Comparison of ENCODE assay signal across 21 cellular contexts in genomic region chr5:154506716-154507080, GRCh38. TPM values are rescaled to one million over a fixed set of nuclear protein-coding genes. Genes with fewer than 3 reads are reported as not detected.
A peak's percentile ranks its signal among the peaks of the same experiment; 100 is the strongest.
DNase-seq lines count a peak whose midpoint lies in the region; FAIRE-seq and TF ChIP-seq lines count a peak whose summit lies in the region.
"Had no signal": no experiment of that assay in that cellular context is flagged by ENCODE, and none has a peak within 500 bp of the region (broad histone marks: within the 10 kb centered on the region; RNA-seq: fewer than 3 reads in every experiment).

No MANE protein-coding gene starts in this region.

- H3K23me2 ChIP-seq in H1 (ENCODE audit: low read depth, low read length): no peaks in the 10 kb centered on the region

- H3K79me1 ChIP-seq in H1 (ENCODE audit: low read depth, low read length): no peaks in the 10 kb centered on the region

- WGBS in H1 (ENCODE audit: extremely low coverage in 1 of 2, insufficient coverage in 1 of 2, insufficient read length in 1 of 2, insufficient replicate concordance in 2 of 2, low coverage in 1 of 2, low lambda C conversion rate in 2 of 2, missing lambda C conversion rate in 1 of 2), 2 experiments: 92% methylated on average over 11 of the region's 11 CpGs; no CpG with 5 or more reads in 1 of the 2 experiments
- 83 to 95% (median 87%) methylated on average over 11 of the region's 11 CpGs for WGBS in spleen, 5 donors

- H2BK12ac ChIP-seq in H1 (ENCODE audit: low read depth, low read length): no peak overlapping the region; the same call in 1 of the 2 replicates

- H3K4me1 ChIP-seq in H1 (replicated peaks in 1 of 4; ENCODE audit: control insufficient read depth in 3 of 4, insufficient read depth in 4 of 4, low read length in 3 of 4) (peaks cover 1 to 7% (median 4%) of the 10 kb centered on the region in 4 experiments; a peak in 4 of 7 replicates), spleen (peaks cover 0 to 9% (median 0%) of the 10 kb centered on the region in 6 donors)

- FAIRE-seq in GM12892 (lab: Jason Lieb, UNC): peak; percentile 9
- no peak for FAIRE-seq in H1 (lab: Jason Lieb, UNC)
- FAIRE-seq: A204.1, GM19239, H54, K562 had no signal

- H2BK120ac ChIP-seq in H1 (replicated peaks; ENCODE audit: low read depth, low read length): no peak overlapping the region

- H4K5ac ChIP-seq in H1 (ENCODE audit: insufficient read length, low read depth, low read length): no peak overlapping the region

- H4K91ac ChIP-seq in H1 (replicated peaks; ENCODE audit: insufficient read length, low read length): no peak overlapping the region

- TF ChIP-seq EP300 in H1 (IDR thresholded peaks at IDR 0.05; ENCODE audit: borderline replicate concordance in 1 of 2, low read depth in 2 of 2, low read length in 2 of 2): no peak

- TF ChIP-seq CTCF in H1 (IDR thresholded peaks at IDR 0.05; ENCODE audit: control extremely low read depth in 1 of 3, insufficient read depth in 1 of 3, low read depth in 1 of 3, low read length in 3 of 3) (no peak), spleen (IDR thresholded peaks at IDR 0.05 in 8 of 11, conservative IDR thresholded peaks at IDR 0.05 in 3 of 11) (no peak)

- no peaks in the 10 kb centered on the region for H3K79me2 ChIP-seq in H1 (ENCODE audit: control insufficient read depth in 1 of 2, insufficient read depth in 2 of 2, low read length in 2 of 2)

- H3K36me3 ChIP-seq in H1 (ENCODE audit: control insufficient read depth in 2 of 4, insufficient read depth in 4 of 4, low read length in 3 of 4) (no peaks in the 10 kb centered on the region), spleen (no peaks in the 10 kb centered on the region)

- H2AFZ ChIP-seq in H1 (ENCODE audit: low read length): no peak overlapping the region
- H2AFZ ChIP-seq: GM23248 had no signal

- POLR2A ChIA-PET in H1 (lab: Charles Lee; ENCODE audit: partially characterized antibody): interaction anchor here (3.0 kb wide), 1 partner anchor 15 kb away, joined by 7 read pairs; no protein-coding TSS in a partner anchor

- DNase-seq in GM12892 (ENCODE audit: insufficient read length): no peak
- DNase-seq in H1 (ENCODE audit: low read depth in 1 of 2, low spot score in 2 of 2): no peak
- peak; percentile 28 for DNase-seq in spleen
- DNase-seq in stimulated activated CD4-positive, alpha-beta T cell treated with anti-CD3 and anti-CD28 coated beads, Interleukin-2, amount 100 ng/mL, for 48 hours: no peak
- no peak for DNase-seq in dedifferentiated amniotic fluid mesenchymal stem cell (ENCODE audit: extremely low spot score)
- DNase-seq in RKO (ENCODE audit: low spot score): no peak
- DNase-seq: ACHN; AML-193; Calu3; CD8-positive, alpha-beta T cell; DMS79 treated with DMSO at 0.1 percent for 48 hours; GF-D8; GM23248; HFFc6 had no signal

- no peak overlapping the region for H3K18ac ChIP-seq in H1 (ENCODE audit: extremely low read depth, low read length)

- no peak overlapping the region for H3K9ac ChIP-seq in H1 (replicated peaks in 1 of 4; ENCODE audit: extremely low read depth in 1 of 4, low read depth in 3 of 4, low read length in 3 of 4)
- H3K9ac ChIP-seq: GM23248 had no signal

- no peaks in the 10 kb centered on the region for H3K9me3 ChIP-seq in H1 (ENCODE audit: insufficient read depth in 2 of 2, low read depth in 1 of 2, low read length in 1 of 2)
- H3K9me3 ChIP-seq in spleen: no peaks in the 10 kb centered on the region

- H3K4me3 ChIP-seq in H1 (ENCODE audit: extremely low read depth in 1 of 4, insufficient read depth in 2 of 4, low read depth in 3 of 4, low read length in 4 of 4) (no peak overlapping the region), spleen (no peak overlapping the region)
- H3K4me3 ChIP-seq: GM23248, K562 had no signal

- CTCF ChIA-PET in H1 (lab: Charles Lee; ENCODE audit: partially characterized antibody): interaction anchor here (1.7 to 7.9 kb wide), 5 partner anchors 12 to 104 kb away, joined by 3 to 87 read pairs (median 15); no protein-coding TSS in a partner anchor

- H3K56ac ChIP-seq in H1 (replicated peaks; ENCODE audit: insufficient read length, low read depth, low read length): no peak overlapping the region

- no peak for TF ChIP-seq RAD21 in H1 (IDR thresholded peaks at IDR 0.05 in 1 of 2, conservative IDR thresholded peaks at IDR 0.05 in 1 of 2; ENCODE audit: low read depth in 2 of 2, low read length in 2 of 2)

- H3K27ac ChIP-seq in H1 (ENCODE audit: low read depth, low read length) (no peak overlapping the region), spleen (no peak overlapping the region)
- H3K27ac ChIP-seq: GM23248, HL-60 had no signal

- H3K23ac ChIP-seq in H1 (ENCODE audit: insufficient read length): no peak overlapping the region

- H3K4ac ChIP-seq in H1 (replicated peaks; ENCODE audit: insufficient read length, low read depth, low read length): no peak overlapping the region

- H3K27me3 ChIP-seq in H1 (replicated peaks in 1 of 4; ENCODE audit: control insufficient read depth in 3 of 4, extremely low read depth in 1 of 4, insufficient read depth in 3 of 4, low read length in 3 of 4): no peaks in the 10 kb centered on the region
- peaks cover 0 to 11% (median 0%) of the 10 kb centered on the region in 7 donors for H3K27me3 ChIP-seq in spleen (replicated peaks in 1 of 7)

- H2BK15ac ChIP-seq in H1 (ENCODE audit: low read length): no peak overlapping the region

- H4K8ac ChIP-seq in H1 (ENCODE audit: extremely low read depth, insufficient read depth, low read length): no peak overlapping the region

- no peak overlapping the region for H3K14ac ChIP-seq in H1 (ENCODE audit: insufficient read length)

- no peak overlapping the region for H2BK5ac ChIP-seq in H1 (ENCODE audit: low read depth, low read length)

- no peaks in the 10 kb centered on the region for H4K20me1 ChIP-seq in H1 (replicated peaks in 1 of 2; ENCODE audit: control insufficient read depth in 1 of 2, insufficient read depth in 2 of 2, low read length in 2 of 2)

- no peak overlapping the region for H2AK5ac ChIP-seq in H1 (ENCODE audit: low read depth, low read length)

- no peak for TF ChIP-seq POLR2A in GM12892 (IDR thresholded peaks at IDR 0.05; ENCODE audit: low read depth, low read length)
- no peak for TF ChIP-seq POLR2A in H1 (IDR thresholded peaks at IDR 0.05; ENCODE audit: control extremely low read depth in 1 of 2, low read depth in 2 of 2, low read length in 2 of 2)
- no peak for TF ChIP-seq POLR2A in spleen (IDR thresholded peaks at IDR 0.05)

- H2BK20ac ChIP-seq in H1 (ENCODE audit: low read length): no peak overlapping the region

- H3K4me2 ChIP-seq in H1 (ENCODE audit: insufficient read depth in 1 of 2, low read depth in 2 of 2, low read length in 2 of 2): no peak overlapping the region

- intact Hi-C loops in spleen (cut with DNase I; ENCODE audit: low total_unique reads): no loop called here

TF ChIP-seq in H1, 55 proteins besides CTCF, POLR2A, EP300 and RAD21:
- TF ChIP-seq SIN3A (conservative IDR thresholded peaks at IDR 0.05 in 1 of 2, IDR thresholded peaks at IDR 0.05 in 1 of 2; ENCODE audit: low read depth in 1 of 2, low read length in 2 of 2): no peak
- peak; percentile 52; the same call in 1 of the 2 replicates for TF ChIP-seq E2F6 (IDR thresholded peaks at IDR 0.05)

RNA-seq across cellular contexts. Expression of gene HAND1, which starts 28.7 kb away (rescaled TPM):
- not detected for polyA plus RNA-seq in GM12892 (2012; ENCODE audit: missing spikeins)
- not detected in 2 replicates for total RNA-seq in H1 (2021; fragmentation: NEBNext Ultra II Directional; extraction: Animal tissue kit (Norgen Biotek cat#: 25700))
- polyA plus RNA-seq in H1 (2011; rRNA removed) (0.06 TPM in 1 of 2 replicates, not detected in the other), spleen (not detected)
- polyA plus RNA-seq in H1 (2011; cell fraction: cytosol; rRNA removed): not detected
- not detected for polyA plus RNA-seq in H1 (2011; cell fraction: nucleus; rRNA removed)
- polyA plus RNA-seq in H1 (2012, experiment 1 of 2): 0.09 to 0.59 TPM (median 0.40 TPM) in 3 of 4 replicates, not detected in the other
- polyA plus RNA-seq in H1 (2012, experiment 2 of 2): 1.2 TPM
- polyA plus RNA-seq in H1 (2013, experiment 1 of 2): not detected
- polyA plus RNA-seq in H1 (2013, experiment 2 of 2): not detected
- polyA minus RNA-seq in H1 (2011; rRNA and poly(A)+ RNA removed): not detected in 2 replicates
- polyA minus RNA-seq in H1 (2011; cell fraction: cytosol; rRNA and poly(A)+ RNA removed): not detected
- polyA minus RNA-seq in H1 (2011; cell fraction: nucleus; rRNA and poly(A)+ RNA removed): 0.40 TPM
- not detected for total RNA-seq in spleen
- total RNA-seq: Calu3; CD8-positive, alpha-beta T cell; GM23248; HFFc6; HT1080; K562 had no signal
- polyA plus RNA-seq: BJ, GM23248, K562 had no signal
